ENCODE assay signal across 27 cellular contexts in genomic region chr9:99721898-99722297, GRCh38.
"Had no signal": no experiment of that assay in that cellular context is flagged by ENCODE, and none has a peak within 500 bp of the region (broad histone marks: within the 10 kb centered on the region; RNA-seq: fewer than 3 reads in every experiment).

No MANE protein-coding gene starts in this region.

- H3K4me1 ChIP-seq: colonic mucosa had no signal

- H3K36me3 Mint-ChIP-seq: mesothelial cell of epicardium, naive B cell had no signal

- H3K27me3 ChIP-seq: colonic mucosa, esophagus squamous epithelium, gastrocnemius medialis, heart right ventricle had no signal

- H3K4me3 ChIP-seq: colonic mucosa, esophagus squamous epithelium, gastrocnemius medialis, heart right ventricle, left lung, lower lobe of right lung, mucosa of descending colon had no signal

- ATAC-seq: effector memory CD8-positive, alpha-beta T cell; esophagus mucosa; gastrocnemius medialis; heart right ventricle; left cardiac atrium; left lung; left ventricle myocardium superior; lower lobe of right lung; mucosa of descending colon had no signal

- H3K9me3 Mint-ChIP-seq: dendritic cell treated with granulocyte-macrophage colony-stimulating factor and Interleukin-4, amounts not matched to agents 40 ng/mL and 50 ng/mL, for 4 days; effector memory CD8-positive, alpha-beta T cell; naive B cell had no signal

- DNase-seq: colonic mucosa; cortex of kidney; effector CD8-positive, alpha-beta T cell; effector memory CD8-positive, alpha-beta T cell; endodermal cell; erythroblast; esophagus squamous epithelium; foreskin fibroblast; foreskin melanocyte; gastrocnemius medialis; glutamatergic neuron; head of caudate nucleus; heart right ventricle; hippocampal formation; left cardiac atrium; left lung; left ventricle myocardium superior; lower lobe of right lung; mesenchymal stem cell; mucosa of descending colon; naive B cell had no signal

- H3K27ac ChIP-seq: colonic mucosa, epithelial cell of prostate, esophagus squamous epithelium, gastrocnemius medialis, heart right ventricle, left lung, lower lobe of right lung had no signal

- H3K9me3 ChIP-seq: colonic mucosa, esophagus squamous epithelium, gastrocnemius medialis, heart right ventricle, left lung, lower lobe of right lung, mucosa of descending colon had no signal

- H3K36me3 ChIP-seq: colonic mucosa, esophagus squamous epithelium, gastrocnemius medialis, heart right ventricle, left lung, lower lobe of right lung had no signal

- H3K27ac Mint-ChIP-seq: dendritic cell treated with granulocyte-macrophage colony-stimulating factor and Interleukin-4, amounts not matched to agents 40 ng/mL and 50 ng/mL, for 4 days; endodermal cell; mesothelial cell of epicardium; naive B cell had no signal

- FAIRE-seq: islet of Langerhans, keratinocyte had no signal

- H3K27me3 Mint-ChIP-seq: dendritic cell treated with granulocyte-macrophage colony-stimulating factor and Interleukin-4, amounts not matched to agents 40 ng/mL and 50 ng/mL, for 4 days; effector memory CD8-positive, alpha-beta T cell; naive B cell had no signal

- H3K4me3 Mint-ChIP-seq: dendritic cell treated with granulocyte-macrophage colony-stimulating factor and Interleukin-4, amounts not matched to agents 40 ng/mL and 50 ng/mL, for 4 days; endodermal cell; mesothelial cell of epicardium; naive B cell had no signal
